In genomic region chr2:55163895-55164509, GRCh38 we compare ENCODE assay signal across 2 cellular contexts.
TF ChIP-seq lines count a peak whose summit lies in the region.

No MANE protein-coding gene starts in this region.

TF ChIP-seq in IMR-90, 13 proteins besides CTCF, POLR2A, EP300 and RAD21 (continued from another document):
- TF ChIP-seq USF2 (IDR thresholded peaks at IDR 0.05; ENCODE audit: low read depth, low read length) (no peak), MAFK (IDR thresholded peaks at IDR 0.05; ENCODE audit: low read depth, low read length) (no peak), SMC3 (IDR thresholded peaks at IDR 0.05; ENCODE audit: low read depth, low read length) (no peak), ELK1 (IDR thresholded peaks at IDR 0.05; ENCODE audit: borderline replicate concordance, low read depth, low read length) (no peak), MXI1 (IDR thresholded peaks at IDR 0.05; ENCODE audit: borderline replicate concordance, low read depth, low read length) (no peak), CHD1 (IDR thresholded peaks at IDR 0.05; ENCODE audit: low read depth, low read length) (no peak)

TF ChIP-seq in K562, 482 proteins besides CTCF, POLR2A, EP300 and RAD21 (continued from another document):
- no peak for TF ChIP-seq USF2 (CRISPR knock-in tag; IDR thresholded peaks at IDR 0.05)
- TF ChIP-seq ZNF449 (CRISPR knock-in tag; IDR thresholded peaks at IDR 0.05): no peak
- TF ChIP-seq FOXP4 (CRISPR knock-in tag; IDR thresholded peaks at IDR 0.05; ENCODE audit: borderline replicate concordance): no peak
- TF ChIP-seq ZNF407 (IDR thresholded peaks at IDR 0.05; ENCODE audit: low read depth): no peak
- TF ChIP-seq MBD2 (IDR thresholded peaks at IDR 0.05; ENCODE audit: borderline replicate concordance, low read depth): no peak
- TF ChIP-seq CHD1 (IDR thresholded peaks at IDR 0.05; ENCODE audit: low read length): no peak
- no peak for TF ChIP-seq RBM22 (IDR thresholded peaks at IDR 0.05; ENCODE audit: low read depth, low read length, poor library complexity, severe bottlenecking)
- no peak for TF ChIP-seq RHOXF2B (CRISPR knock-in tag; conservative IDR thresholded peaks at IDR 0.05)
- TF ChIP-seq EHMT2 (IDR thresholded peaks at IDR 0.05): no peak
